Comparison of ENCODE assay signal across 18 cellular contexts in the genomic region with DNA sequence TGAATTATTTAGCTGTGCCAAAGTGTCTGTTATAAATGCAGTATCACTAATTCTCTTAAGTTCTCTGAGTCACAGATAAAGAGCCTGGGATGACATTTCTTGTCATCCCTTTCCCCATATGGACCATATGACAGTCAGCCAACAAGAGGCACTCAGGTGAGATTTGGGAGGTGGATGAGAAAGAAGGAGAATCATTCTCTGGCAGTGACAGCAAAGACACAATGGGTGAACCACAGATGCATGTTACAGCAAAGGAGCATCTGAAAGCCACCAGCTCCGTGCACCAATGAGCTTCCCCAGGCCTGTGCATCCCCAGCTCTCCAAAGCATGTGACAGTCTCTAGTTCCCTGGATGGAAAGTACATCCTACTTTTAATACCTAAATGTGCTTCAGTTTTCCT. TPM values are rescaled to one million over a fixed set of nuclear protein-coding genes. Genes with fewer than 3 reads are reported as not detected.
DNase-seq lines count a peak whose midpoint lies in the region; ATAC-seq, FAIRE-seq and TF ChIP-seq lines count a peak whose summit lies in the region.
"Had no signal": no experiment of that assay in that cellular context is flagged by ENCODE, and none has a peak within 500 bp of the region (broad histone marks: within the 10 kb centered on the region; RNA-seq: fewer than 3 reads in every experiment).

No MANE protein-coding gene starts in this region.

- peaks cover 34% of the 10 kb centered on the region for H3K36me3 Mint-ChIP-seq in CD4-positive, CD25-positive, alpha-beta regulatory T cell
- H3K36me3 Mint-ChIP-seq in activated CD8-positive, alpha-beta T cell treated with anti-CD3 and anti-CD28 coated beads, Interleukin-2, amount 10 ng/mL, durations not matched to agents 7 days and 5 days (ENCODE audit: low read depth), result peaks cover 46% of the 10 kb centered on the region
- H3K36me3 Mint-ChIP-seq: IgD-negative memory B cell had no signal

- peaks cover 29% of the 10 kb centered on the region for H3K4me1 ChIP-seq in CD4-positive, CD25-positive, alpha-beta regulatory T cell (ENCODE audit: control insufficient read depth, insufficient read depth, low read length, poor library complexity, severe bottlenecking)
- peaks cover 0 to 3% (median 0%) of the 10 kb centered on the region in 4 donors for H3K4me1 ChIP-seq in stomach
- H3K4me1 ChIP-seq: esophagus squamous epithelium, right atrium auricular region had no signal

- FAIRE-seq in GM18507 (lab: Jason Lieb, UNC), result peak; percentile 57

- WGBS in stomach, 5 donors, result 45 to 72% (median 63%) methylated on average over 1 of the region's 1 CpG

- no peaks in the 10 kb centered on the region for H3K9me3 ChIP-seq in CD4-positive, CD25-positive, alpha-beta regulatory T cell (ENCODE audit: control insufficient read depth in 2 of 2, low read length in 2 of 2)
- no peaks in the 10 kb centered on the region for H3K9me3 ChIP-seq in stomach
- H3K9me3 ChIP-seq: esophagus squamous epithelium, right atrium auricular region had no signal

- TF ChIP-seq CTCF in stomach (IDR thresholded peaks at IDR 0.05), result no peak

- H3K27ac Mint-ChIP-seq in CD4-positive, CD25-positive, alpha-beta regulatory T cell, result peak overlapping the region; percentile 33 to 91 (median 79)
- peak overlapping the region; percentile 12 for H3K27ac Mint-ChIP-seq in activated CD8-positive, alpha-beta T cell treated with anti-CD3 and anti-CD28 coated beads, Interleukin-2, amount 10 ng/mL, durations not matched to agents 7 days and 5 days

- CTCF ChIA-PET in activated CD8-positive, alpha-beta T cell treated with anti-CD3 and anti-CD28 coated beads, Interleukin-2, amount 10 ng/mL, durations not matched to agents 7 days and 5 days (lab: Charles Lee), result interaction anchor here (0.7 to 2.7 kb wide), 11 partner anchors 10 to 173 kb away, joined by 3 to 16 read pairs (median 3); a partner anchor contains a TSS

- no peaks in the 10 kb centered on the region for H3K27me3 Mint-ChIP-seq in CD4-positive, CD25-positive, alpha-beta regulatory T cell
- no peaks in the 10 kb centered on the region for H3K27me3 Mint-ChIP-seq in activated CD8-positive, alpha-beta T cell treated with anti-CD3 and anti-CD28 coated beads, Interleukin-2, amount 10 ng/mL, durations not matched to agents 7 days and 5 days (ENCODE audit: low read depth)
- H3K27me3 Mint-ChIP-seq: IgD-negative memory B cell had no signal

- no peaks in the 10 kb centered on the region for H3K27me3 ChIP-seq in CD4-positive, CD25-positive, alpha-beta regulatory T cell (ENCODE audit: control insufficient read depth, insufficient read depth, low read length)
- H3K27me3 ChIP-seq in stomach, result no peaks in the 10 kb centered on the region
- H3K27me3 ChIP-seq: esophagus squamous epithelium, hepatocyte, right atrium auricular region had no signal

- H3K9me3 Mint-ChIP-seq in CD4-positive, CD25-positive, alpha-beta regulatory T cell, result peaks cover 0 to 15% (median 4%) of the 10 kb centered on the region in 7 donors
- H3K9me3 Mint-ChIP-seq in activated CD8-positive, alpha-beta T cell treated with anti-CD3 and anti-CD28 coated beads, Interleukin-2, amount 10 ng/mL, durations not matched to agents 7 days and 5 days (ENCODE audit: insufficient read depth), result peaks cover 14% of the 10 kb centered on the region

- H3K4me1 Mint-ChIP-seq in CD4-positive, CD25-positive, alpha-beta regulatory T cell, result peaks cover 5 to 79% (median 56%) of the 10 kb centered on the region in 4 donors
- peaks cover 62% of the 10 kb centered on the region for H3K4me1 Mint-ChIP-seq in activated CD8-positive, alpha-beta T cell treated with anti-CD3 and anti-CD28 coated beads, Interleukin-2, amount 10 ng/mL, durations not matched to agents 7 days and 5 days (ENCODE audit: low read depth)

- POLR2A ChIA-PET in activated CD8-positive, alpha-beta T cell treated with anti-CD3 and anti-CD28 coated beads, Interleukin-2, amount 10 ng/mL, durations not matched to agents 7 days and 5 days (lab: Charles Lee), result interaction anchor here (1.1 to 3.3 kb wide), 3 partner anchors 9 to 170 kb away, joined by 3 to 15 read pairs (median 6); a partner anchor contains a TSS

- intact Hi-C loops in stomach (cut with DNase I; ENCODE audit: low total_unique reads), result no loop called here

- peak overlapping the region; percentile 1 to 65 (median 50) for H3K4me3 Mint-ChIP-seq in CD4-positive, CD25-positive, alpha-beta regulatory T cell
- H3K4me3 Mint-ChIP-seq in activated CD8-positive, alpha-beta T cell treated with anti-CD3 and anti-CD28 coated beads, Interleukin-2, amount 10 ng/mL, durations not matched to agents 7 days and 5 days, result no peak overlapping the region
- H3K4me3 Mint-ChIP-seq: IgD-negative memory B cell had no signal

- TF ChIP-seq POLR2A in stomach (IDR thresholded peaks at IDR 0.05), result no peak

- H3K4me3 ChIP-seq in CD4-positive, CD25-positive, alpha-beta regulatory T cell (ENCODE audit: low read depth, low read length), result peak overlapping the region; percentile 32
- no peak overlapping the region for H3K4me3 ChIP-seq in stomach
- H3K4me3 ChIP-seq: coronary artery, esophagus squamous epithelium, hepatocyte, right atrium auricular region had no signal

- H3K27ac ChIP-seq in CD4-positive, CD25-positive, alpha-beta regulatory T cell (ENCODE audit: insufficient read depth, low read length, poor library complexity, severe bottlenecking), result no peak overlapping the region
- no peak overlapping the region for H3K27ac ChIP-seq in stomach
- H3K27ac ChIP-seq: coronary artery, esophagus squamous epithelium, hepatocyte, right atrium auricular region had no signal

- TF ChIP-seq EP300 in stomach (IDR thresholded peaks at IDR 0.05), result no peak

- H3K36me3 ChIP-seq in CD4-positive, CD25-positive, alpha-beta regulatory T cell (ENCODE audit: control insufficient read depth, insufficient read depth, low read length), result peaks cover 12% of the 10 kb centered on the region
- peaks cover 0 to 1% (median 0%) of the 10 kb centered on the region in 4 donors for H3K36me3 ChIP-seq in stomach
- H3K36me3 ChIP-seq: esophagus squamous epithelium, right atrium auricular region had no signal

- peak in 1 of 2 donors; percentile 22 for ATAC-seq in CD4-positive, CD25-positive, alpha-beta regulatory T cell (ENCODE audit: low read depth in 2 of 2)
- ATAC-seq in HG02610 (IDR thresholded peaks at IDR 0.05; ENCODE audit: unreplicated experiment) (peak; percentile 72), SK-N-SH treated with all-trans-retinoic acid at 6 μM for 48 hours (no peak)
- ATAC-seq in activated CD8-positive, alpha-beta T cell treated with anti-CD3 and anti-CD28 coated beads, Interleukin-2, amount 10 ng/mL, durations not matched to agents 7 days and 5 days, result no peak

- DNase-seq in CD4-positive, CD25-positive, alpha-beta regulatory T cell, result no peak
- DNase-seq in GM18507 (ENCODE audit: extremely low spot score, insufficient read length, low read depth), result no peak
- DNase-seq in activated CD8-positive, alpha-beta T cell treated with anti-CD3 and anti-CD28 coated beads, Interleukin-2, amount 10 ng/mL, durations not matched to agents 7 days and 5 days, result no peak
- no peak for DNase-seq in stomach
- DNase-seq in T-helper 9 cell, result no peak
- DNase-seq in DMS 273 (lab: John Stamatoyannopoulos, UW; ENCODE audit: unreplicated experiment), result no peak
- DNase-seq: AML-193; DND-41; esophagus squamous epithelium; NCI-H1105 treated with DMSO at 0.1 percent for 48 hours; NCI-H446; stimulated activated CD4-positive, alpha-beta T cell treated with anti-CD3 and anti-CD28 coated beads, Interleukin-4, amount 100 ng/mL, for 1 hour had no signal

TF ChIP-seq in SK-N-SH treated with all-trans-retinoic acid at 6 μM for 48 hours, 23 proteins besides CTCF, POLR2A, EP300 and RAD21 (continues in another document):
- TF ChIP-seq BACH2 (CRISPR knock-in tag; IDR thresholded peaks at IDR 0.05; ENCODE audit: borderline replicate concordance), result no peak
- no peak for TF ChIP-seq ESRRG (CRISPR knock-in tag; IDR thresholded peaks at IDR 0.05)
- no peak for TF ChIP-seq ZFP30 (CRISPR knock-in tag; IDR thresholded peaks at IDR 0.05)
- TF ChIP-seq ZC3H10 (CRISPR knock-in tag; IDR thresholded peaks at IDR 0.05), result no peak
- no peak for TF ChIP-seq ARNTL (CRISPR knock-in tag; IDR thresholded peaks at IDR 0.05; ENCODE audit: borderline replicate concordance, low read depth)
- TF ChIP-seq, protein P1, sequence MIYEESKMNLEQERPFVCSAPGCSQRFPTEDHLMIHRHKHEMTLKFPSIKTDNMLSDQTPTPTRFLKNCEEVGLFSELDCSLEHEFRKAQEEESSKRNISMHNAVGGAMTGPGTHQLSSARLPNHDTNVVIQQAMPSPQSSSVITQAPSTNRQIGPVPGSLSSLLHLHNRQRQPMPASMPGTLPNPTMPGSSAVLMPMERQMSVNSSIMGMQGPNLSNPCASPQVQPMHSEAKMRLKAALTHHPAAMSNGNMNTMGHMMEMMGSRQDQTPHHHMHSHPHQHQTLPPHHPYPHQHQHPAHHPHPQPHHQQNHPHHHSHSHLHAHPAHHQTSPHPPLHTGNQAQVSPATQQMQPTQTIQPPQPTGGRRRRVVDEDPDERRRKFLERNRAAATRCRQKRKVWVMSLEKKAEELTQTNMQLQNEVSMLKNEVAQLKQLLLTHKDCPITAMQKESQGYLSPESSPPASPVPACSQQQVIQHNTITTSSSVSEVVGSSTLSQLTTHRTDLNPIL (CRISPR knock-in tag; IDR thresholded peaks at IDR 0.05; ENCODE audit: low read depth), result no peak

RNA-seq across cellular contexts. Expression of a gene that starts 10.8 kb away (rescaled TPM):
- 43.8 TPM for total RNA-seq in CD4-positive, CD25-positive, alpha-beta regulatory T cell
- 100 to 1,000 TPM; 133 to 236 (median 150) TPM for polyA plus RNA-seq in CD4-positive, CD25-positive, alpha-beta regulatory T cell
- 10 to 100 TPM; 88.9 to 93.3 TPM for total RNA-seq in activated CD8-positive, alpha-beta T cell treated with anti-CD3 and anti-CD28 coated beads, Interleukin-2, amount 10 ng/mL, durations not matched to agents 7 days and 5 days
- total RNA-seq in stomach, result 10 to 100 TPM in 2 of 5 donors, 1 to 10 TPM in 2, under 1 TPM in 1; 0.89 to 18.4 (median 5.8) TPM
- polyA plus RNA-seq in stomach, result 10 to 100 TPM in 1 of 3 donors, 1 to 10 TPM in 2; 5.6 to 10.2 (median 6.2) TPM

RNA-seq across cellular contexts. Expression of a gene that starts 54.2 kb away (rescaled TPM):
- total RNA-seq in CD4-positive, CD25-positive, alpha-beta regulatory T cell, result 90.1 TPM
- 100 to 1,000 TPM; 402 to 667 (median 490) TPM for polyA plus RNA-seq in CD4-positive, CD25-positive, alpha-beta regulatory T cell
- total RNA-seq in activated CD8-positive, alpha-beta T cell treated with anti-CD3 and anti-CD28 coated beads, Interleukin-2, amount 10 ng/mL, durations not matched to agents 7 days and 5 days, result 100 to 1,000 TPM; 174 to 186 TPM
- 10 to 100 TPM in 3 of 5 donors, under 1 TPM in 1, not detected in 1; 0.89 to 79.9 (median 19.7) TPM for total RNA-seq in stomach
- polyA plus RNA-seq in stomach, result 10 to 100 TPM; 11.2 to 16.6 (median 12.2) TPM
- polyA plus RNA-seq: hepatocyte had no signal
